In the genomic region with DNA sequence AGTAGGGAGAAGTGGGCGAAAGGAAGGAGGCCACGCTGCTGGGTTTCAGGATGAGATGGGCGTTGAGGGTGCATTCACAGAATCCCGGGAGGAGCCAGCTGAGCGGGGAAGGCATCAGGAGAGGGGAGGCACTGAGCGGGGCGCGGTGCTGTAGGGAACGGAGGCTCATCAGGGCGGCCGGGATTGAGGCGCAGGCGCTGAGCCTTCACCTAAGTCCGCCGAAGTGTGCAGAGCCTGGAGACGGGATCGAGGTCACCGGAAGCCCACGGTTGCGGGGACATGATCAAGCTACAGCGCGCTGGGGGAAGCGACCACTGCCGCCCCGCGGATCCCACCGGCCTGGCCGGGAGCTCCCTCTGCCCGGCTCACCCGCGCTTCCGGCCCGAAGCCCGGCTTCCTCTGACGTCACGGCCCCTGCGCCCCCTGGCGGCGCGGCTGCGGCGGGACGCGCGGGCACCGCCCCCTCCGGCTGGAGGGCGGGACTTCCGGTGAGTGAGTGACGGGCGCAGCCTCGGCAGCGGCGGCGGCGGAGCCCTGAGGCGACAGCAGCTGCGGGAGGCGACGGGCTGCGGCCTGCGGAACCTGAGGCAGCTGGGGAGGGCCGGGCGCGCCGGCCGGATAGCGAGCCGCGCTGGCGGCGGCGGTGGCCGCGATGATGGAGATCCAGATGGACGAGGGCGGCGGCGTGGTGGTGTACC, we compare ENCODE assay signal across 8 cellular contexts. TPM values are rescaled to one million over a fixed set of nuclear protein-coding genes. Genes with fewer than 3 reads are reported as not detected.
A peak's percentile ranks its signal among the peaks of the same experiment; 100 is the strongest.
DNase-seq lines count a peak whose midpoint lies in the region; ATAC-seq and TF ChIP-seq lines count a peak whose summit lies in the region.

Gene MAPK8IP3, plus strand, starts transcription at position 508 of the 698 bp plus-strand sequence. Its CDS starts 145 bp downstream, at position 653.

- H3K27me3 Mint-ChIP-seq in dendritic cell treated with granulocyte-macrophage colony-stimulating factor and Interleukin-4, amounts not matched to agents 40 ng/mL and 50 ng/mL, for 4 days = no peaks in the 10 kb centered on the region

- ATAC-seq in GM19324 (IDR thresholded peaks at IDR 0.05; ENCODE audit: low FRiP score, unreplicated experiment) (peak; percentile 87), HG03460 (IDR thresholded peaks at IDR 0.05; ENCODE audit: unreplicated experiment) (peak; percentile 76)

- peak within 1 kb of the TSS; percentile 91 to 98 (median 93) for H3K4me3 ChIP-seq in liver (ENCODE audit: low read depth in 1 of 3, low read length in 3 of 3)

- peak within 1 kb of the TSS; percentile 68 to 82 for H3K9ac ChIP-seq in liver (ENCODE audit: low read depth in 1 of 2, low read length in 2 of 2)

- H3K9me3 Mint-ChIP-seq in dendritic cell treated with granulocyte-macrophage colony-stimulating factor and Interleukin-4, amounts not matched to agents 40 ng/mL and 50 ng/mL, for 4 days = no peaks in the 10 kb centered on the region

- peak; percentile 57 to 97 (median 90) for DNase-seq in C1 segment of cervical spinal cord (lab: John Stamatoyannopoulos, UW)
- peak; percentile 24 for DNase-seq in NCI-H524 treated with DMSO at 0.1 percent for 48 hours (lab: John Stamatoyannopoulos, UW)
- peak; percentile 95 for DNase-seq in activated CD4-positive, alpha-beta T cell treated with anti-CD3 and anti-CD28 coated beads, Interleukin-2, amount 50 U/mL, for 1 hour
- DNase-seq in stimulated activated CD4-positive, alpha-beta T cell treated with anti-CD3 and anti-CD28 coated beads, Interleukin-4, amount 100 ng/mL, for 1 hour = peak; percentile 95

- H3K9me3 ChIP-seq in liver (ENCODE audit: control insufficient read depth in 4 of 4, low read length in 3 of 4) = no peaks in the 10 kb centered on the region

- under 1% methylated on average over 79 of the region's 79 CpGs for WGBS in liver

- peaks cover 0 to 9% (median 6%) of the 10 kb centered on the region in 4 donors for H3K36me3 ChIP-seq in liver (ENCODE audit: control insufficient read depth in 4 of 4, insufficient read depth in 3 of 4, low read depth in 1 of 4, low read length in 3 of 4)

- H3K27ac ChIP-seq in liver (ENCODE audit: low read depth in 1 of 2, low read length in 2 of 2) = peak within 1 kb of the TSS; percentile 85 to 93

- no peaks in the 10 kb centered on the region for H3K27me3 ChIP-seq in liver (ENCODE audit: control insufficient read depth in 4 of 4, insufficient read depth in 4 of 4, low read length in 3 of 4)

- H3K27ac Mint-ChIP-seq in dendritic cell treated with granulocyte-macrophage colony-stimulating factor and Interleukin-4, amounts not matched to agents 40 ng/mL and 50 ng/mL, for 4 days = peak within 1 kb of the TSS; percentile 98

- peaks cover 49% of the 10 kb centered on the region for H3K4me1 Mint-ChIP-seq in dendritic cell treated with granulocyte-macrophage colony-stimulating factor and Interleukin-4, amounts not matched to agents 40 ng/mL and 50 ng/mL, for 4 days (ENCODE audit: low read depth)

- H3K4me1 ChIP-seq in liver (ENCODE audit: control insufficient read depth in 4 of 4, insufficient read depth in 4 of 4, low read length in 3 of 4) = peaks cover 6 to 23% (median 13%) of the 10 kb centered on the region in 4 donors

- intact Hi-C loops in dendritic cell treated with granulocyte-macrophage colony-stimulating factor and Interleukin-4, amounts not matched to agents 40 ng/mL and 50 ng/mL, for 4 days (cut with micrococcal nuclease) = loop anchor here (5.0 kb wide), 1 partner anchor 66 kb away; the partner anchor contains the start of genes EME2, MRPS34 and NME3

- peak; percentile 100 for TF ChIP-seq CTCF in liver (IDR thresholded peaks at IDR 0.05; ENCODE audit: low read depth, low read length, missing input control)

- peak within 1 kb of the TSS; percentile 95 for H3K4me3 Mint-ChIP-seq in dendritic cell treated with granulocyte-macrophage colony-stimulating factor and Interleukin-4, amounts not matched to agents 40 ng/mL and 50 ng/mL, for 4 days

- H3K36me3 Mint-ChIP-seq in dendritic cell treated with granulocyte-macrophage colony-stimulating factor and Interleukin-4, amounts not matched to agents 40 ng/mL and 50 ng/mL, for 4 days (ENCODE audit: low read depth) = peaks cover 51% of the 10 kb centered on the region

- TF ChIP-seq RAD21 in liver (IDR thresholded peaks at IDR 0.05) = peak in 1 of 2 donors; percentile 3

TF ChIP-seq in liver, 16 proteins besides CTCF, POLR2A, EP300 and RAD21:
- TF ChIP-seq EGR1 (IDR thresholded peaks at IDR 0.05; ENCODE audit: low read depth in 2 of 2) (no peak), FOXA1 (IDR thresholded peaks at IDR 0.05) (no peak), YY1 (IDR thresholded peaks at IDR 0.05) (peak; percentile 49), HNF4G (IDR thresholded peaks at IDR 0.05) (no peak), JUND (IDR thresholded peaks at IDR 0.05) (no peak), GABPA (IDR thresholded peaks at IDR 0.05 in 1 of 2, conservative IDR thresholded peaks at IDR 0.05 in 1 of 2) (peak; percentile 63 to 86), MAX (IDR thresholded peaks at IDR 0.05) (no peak)
- TF ChIP-seq, protein P1, sequence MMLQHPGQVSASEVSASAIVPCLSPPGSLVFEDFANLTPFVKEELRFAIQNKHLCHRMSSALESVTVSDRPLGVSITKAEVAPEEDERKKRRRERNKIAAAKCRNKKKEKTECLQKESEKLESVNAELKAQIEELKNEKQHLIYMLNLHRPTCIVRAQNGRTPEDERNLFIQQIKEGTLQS (IDR thresholded peaks at IDR 0.05) = no peak
- TF ChIP-seq, protein P2, sequence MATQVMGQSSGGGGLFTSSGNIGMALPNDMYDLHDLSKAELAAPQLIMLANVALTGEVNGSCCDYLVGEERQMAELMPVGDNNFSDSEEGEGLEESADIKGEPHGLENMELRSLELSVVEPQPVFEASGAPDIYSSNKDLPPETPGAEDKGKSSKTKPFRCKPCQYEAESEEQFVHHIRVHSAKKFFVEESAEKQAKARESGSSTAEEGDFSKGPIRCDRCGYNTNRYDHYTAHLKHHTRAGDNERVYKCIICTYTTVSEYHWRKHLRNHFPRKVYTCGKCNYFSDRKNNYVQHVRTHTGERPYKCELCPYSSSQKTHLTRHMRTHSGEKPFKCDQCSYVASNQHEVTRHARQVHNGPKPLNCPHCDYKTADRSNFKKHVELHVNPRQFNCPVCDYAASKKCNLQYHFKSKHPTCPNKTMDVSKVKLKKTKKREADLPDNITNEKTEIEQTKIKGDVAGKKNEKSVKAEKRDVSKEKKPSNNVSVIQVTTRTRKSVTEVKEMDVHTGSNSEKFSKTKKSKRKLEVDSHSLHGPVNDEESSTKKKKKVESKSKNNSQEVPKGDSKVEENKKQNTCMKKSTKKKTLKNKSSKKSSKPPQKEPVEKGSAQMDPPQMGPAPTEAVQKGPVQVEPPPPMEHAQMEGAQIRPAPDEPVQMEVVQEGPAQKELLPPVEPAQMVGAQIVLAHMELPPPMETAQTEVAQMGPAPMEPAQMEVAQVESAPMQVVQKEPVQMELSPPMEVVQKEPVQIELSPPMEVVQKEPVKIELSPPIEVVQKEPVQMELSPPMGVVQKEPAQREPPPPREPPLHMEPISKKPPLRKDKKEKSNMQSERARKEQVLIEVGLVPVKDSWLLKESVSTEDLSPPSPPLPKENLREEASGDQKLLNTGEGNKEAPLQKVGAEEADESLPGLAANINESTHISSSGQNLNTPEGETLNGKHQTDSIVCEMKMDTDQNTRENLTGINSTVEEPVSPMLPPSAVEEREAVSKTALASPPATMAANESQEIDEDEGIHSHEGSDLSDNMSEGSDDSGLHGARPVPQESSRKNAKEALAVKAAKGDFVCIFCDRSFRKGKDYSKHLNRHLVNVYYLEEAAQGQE (IDR thresholded peaks at IDR 0.05) = no peak
- TF ChIP-seq, protein P3, sequence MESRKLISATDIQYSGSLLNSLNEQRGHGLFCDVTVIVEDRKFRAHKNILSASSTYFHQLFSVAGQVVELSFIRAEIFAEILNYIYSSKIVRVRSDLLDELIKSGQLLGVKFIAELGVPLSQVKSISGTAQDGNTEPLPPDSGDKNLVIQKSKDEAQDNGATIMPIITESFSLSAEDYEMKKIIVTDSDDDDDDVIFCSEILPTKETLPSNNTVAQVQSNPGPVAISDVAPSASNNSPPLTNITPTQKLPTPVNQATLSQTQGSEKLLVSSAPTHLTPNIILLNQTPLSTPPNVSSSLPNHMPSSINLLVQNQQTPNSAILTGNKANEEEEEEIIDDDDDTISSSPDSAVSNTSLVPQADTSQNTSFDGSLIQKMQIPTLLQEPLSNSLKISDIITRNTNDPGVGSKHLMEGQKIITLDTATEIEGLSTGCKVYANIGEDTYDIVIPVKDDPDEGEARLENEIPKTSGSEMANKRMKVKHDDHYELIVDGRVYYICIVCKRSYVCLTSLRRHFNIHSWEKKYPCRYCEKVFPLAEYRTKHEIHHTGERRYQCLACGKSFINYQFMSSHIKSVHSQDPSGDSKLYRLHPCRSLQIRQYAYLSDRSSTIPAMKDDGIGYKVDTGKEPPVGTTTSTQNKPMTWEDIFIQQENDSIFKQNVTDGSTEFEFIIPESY (IDR thresholded peaks at IDR 0.05) = no peak

RNA-seq across cellular contexts. Expression of gene MAPK8IP3, which starts in this region (rescaled TPM):
- total RNA-seq in liver = 10 to 100 TPM; 10.1 to 43.0 TPM
- 1 to 10 TPM; 4.1 to 8.5 TPM for polyA plus RNA-seq in liver

Comparison
In these comparisons a context has a peak if more than half of its experiments do, and no peak if none do; other contexts are left out.
1. Peak in every context shown above with its lines: DNase-seq, ATAC-seq, H3K4me3 ChIP-seq and H3K27ac ChIP-seq.
2. DNase-seq: peak in every context shown above with its lines; median percentile 95 in activated CD4-positive, alpha-beta T cell treated with anti-CD3 and anti-CD28 coated beads, Interleukin-2, amount 50 U/mL, for 1 hour; 95 in stimulated activated CD4-positive, alpha-beta T cell treated with anti-CD3 and anti-CD28 coated beads, Interleukin-4, amount 100 ng/mL, for 1 hour; 90 in C1 segment of cervical spinal cord; 24 in NCI-H524 treated with DMSO at 0.1 percent for 48 hours.